8 cellular contexts compared by ENCODE assay signal in genomic region chr10:61397175-61397986, GRCh38. TPM values are rescaled to one million over a fixed set of nuclear protein-coding genes. Genes with fewer than 3 reads are reported as not detected.
DNase-seq lines count a peak whose midpoint lies in the region; TF ChIP-seq lines count a peak whose summit lies in the region.

No MANE protein-coding gene starts in this region.

- H3K27ac Mint-ChIP-seq in activated CD4-positive, alpha-beta T cell treated with anti-CD3 and anti-CD28 coated beads, Interleukin-2, amount 10 ng/mL, durations not matched to agents 7 days and 5 days: peak overlapping the region; percentile 74

- no peak overlapping the region for H3K4me3 ChIP-seq in astrocyte of the spinal cord (ENCODE audit: low read depth, low read length)

- CTCF ChIA-PET in activated CD4-positive, alpha-beta T cell treated with anti-CD3 and anti-CD28 coated beads, Interleukin-2, amount 10 ng/mL, durations not matched to agents 7 days and 5 days (lab: Charles Lee): no interaction called here

- H3K36me3 Mint-ChIP-seq in activated CD4-positive, alpha-beta T cell treated with anti-CD3 and anti-CD28 coated beads, Interleukin-2, amount 10 ng/mL, durations not matched to agents 7 days and 5 days (ENCODE audit: low read depth): peaks cover 5% of the 10 kb centered on the region

- H3K27me3 Mint-ChIP-seq in activated CD4-positive, alpha-beta T cell treated with anti-CD3 and anti-CD28 coated beads, Interleukin-2, amount 10 ng/mL, durations not matched to agents 7 days and 5 days: peaks cover 6% of the 10 kb centered on the region

- in situ Hi-C loops in astrocyte of the spinal cord (cut with HindIII; ENCODE audit: low sequenced_read_pairs): no loop called here

- peak overlapping the region; percentile 49 for H3K4me3 Mint-ChIP-seq in activated CD4-positive, alpha-beta T cell treated with anti-CD3 and anti-CD28 coated beads, Interleukin-2, amount 10 ng/mL, durations not matched to agents 7 days and 5 days

- no peak for DNase-seq in activated CD4-positive, alpha-beta T cell treated with anti-CD3 and anti-CD28 coated beads, Interleukin-2, amount 10 ng/mL, durations not matched to agents 7 days and 5 days
- DNase-seq in activated CD4-positive, alpha-beta T cell treated with anti-CD3 and anti-CD28 coated beads for 48 hours: no peak
- DNase-seq in KG1 (lab: John Stamatoyannopoulos, UW) (peak; percentile 23), astrocyte of the spinal cord (ENCODE audit: low read depth, low spot score) (peak; percentile 39), medulla oblongata (ENCODE audit: extremely low spot score) (peak; percentile 79), NCI-H2171 (lab: John Stamatoyannopoulos, UW) (no peak), NCI-H2107 treated with DMSO at 0.1 percent for 48 hours (lab: John Stamatoyannopoulos, UW; ENCODE audit: unreplicated experiment) (no peak), NCI-H748 (lab: John Stamatoyannopoulos, UW; ENCODE audit: unreplicated experiment) (no peak)

- POLR2A ChIA-PET in activated CD4-positive, alpha-beta T cell treated with anti-CD3 and anti-CD28 coated beads, Interleukin-2, amount 10 ng/mL, durations not matched to agents 7 days and 5 days (lab: Charles Lee): no interaction called here

- no peak for TF ChIP-seq CTCF in astrocyte of the spinal cord (IDR thresholded peaks at IDR 0.05; ENCODE audit: low read depth, low read length)

- H3K9me3 Mint-ChIP-seq in activated CD4-positive, alpha-beta T cell treated with anti-CD3 and anti-CD28 coated beads, Interleukin-2, amount 10 ng/mL, durations not matched to agents 7 days and 5 days: peaks cover 2% of the 10 kb centered on the region

- peaks cover 13% of the 10 kb centered on the region for H3K4me1 Mint-ChIP-seq in activated CD4-positive, alpha-beta T cell treated with anti-CD3 and anti-CD28 coated beads, Interleukin-2, amount 10 ng/mL, durations not matched to agents 7 days and 5 days

RNA-seq across cellular contexts. Expression of gene TMEM26, which starts 55.8 kb away (rescaled TPM):
- total RNA-seq in activated CD4-positive, alpha-beta T cell treated with anti-CD3 and anti-CD28 coated beads, Interleukin-2, amount 10 ng/mL, durations not matched to agents 7 days and 5 days: not detected

Comparison
In these comparisons a context has a peak if more than half of its experiments do, and no peak if none do; other contexts are left out.
1. DNase-seq: peak in KG1 (single experiment), astrocyte of the spinal cord (single experiment) and medulla oblongata (single experiment); none in activated CD4-positive, alpha-beta T cell treated with anti-CD3 and anti-CD28 coated beads, Interleukin-2, amount 10 ng/mL, durations not matched to agents 7 days and 5 days (single experiment), activated CD4-positive, alpha-beta T cell treated with anti-CD3 and anti-CD28 coated beads for 48 hours (single experiment), NCI-H2171 (single experiment), NCI-H2107 treated with DMSO at 0.1 percent for 48 hours (single experiment) and NCI-H748 (single experiment).